Comparison of ENCODE assay signal across 8 cellular contexts in genomic region chr17:75153854-75154194, GRCh38. TPM values are rescaled to one million over a fixed set of nuclear protein-coding genes. Genes with fewer than 3 reads are reported as not detected.
DNase-seq lines count a peak whose midpoint lies in the region; ATAC-seq and TF ChIP-seq lines count a peak whose summit lies in the region.

No MANE protein-coding gene starts in this region.

- H3K36me3 Mint-ChIP-seq in activated naive CD4-positive, alpha-beta T cell treated with anti-CD3 and anti-CD28 coated beads for 36 hours (ENCODE audit: low read depth), result peaks cover 9% of the 10 kb centered on the region
- no peaks in the 10 kb centered on the region for H3K36me3 Mint-ChIP-seq in T-cell

- POLR2A ChIA-PET in T-cell (lab: Charles Lee), result interaction anchor here in 1 of 2 donors (0.5 kb wide), 1 partner anchor 9 kb away, joined by 10 read pairs; no protein-coding TSS in a partner anchor

- H3K79me1 ChIP-seq in neuronal stem cell (ENCODE audit: low read depth, low read length), result peaks cover 6% of the 10 kb centered on the region

- peak overlapping the region; percentile 93 for H2BK5ac ChIP-seq in neuronal stem cell (ENCODE audit: low read length)

- ATAC-seq in HG02981 (IDR thresholded peaks at IDR 0.05; ENCODE audit: unreplicated experiment), result peak; percentile 13
- peak in 2 of 4 experiments; percentile 26 to 41 for ATAC-seq in T-cell (replicated peaks in 1 of 4)
- ATAC-seq in HG03520 (IDR thresholded peaks at IDR 0.05; ENCODE audit: unreplicated experiment), result no peak

- H3K27me3 ChIP-seq in neuronal stem cell (ENCODE audit: control insufficient read depth in 3 of 3, insufficient read depth in 3 of 3, low read depth in 1 of 3, low read length in 3 of 3), result no peaks in the 10 kb centered on the region

- H3K9me3 Mint-ChIP-seq in activated naive CD4-positive, alpha-beta T cell treated with anti-CD3 and anti-CD28 coated beads for 36 hours, result no peaks in the 10 kb centered on the region
- H3K9me3 Mint-ChIP-seq in T-cell, result no peaks in the 10 kb centered on the region

- H3K4me3 ChIP-seq in epithelial cell of proximal tubule (ENCODE audit: low read depth, low read length) (peak overlapping the region; percentile 97), neuronal stem cell (ENCODE audit: low read length in 2 of 2) (peak overlapping the region; percentile 90 to 92)

- H4K91ac ChIP-seq in neuronal stem cell (ENCODE audit: low read depth, low read length, poor library complexity), result no peak overlapping the region

- peak overlapping the region; percentile 100 for H2AK5ac ChIP-seq in neuronal stem cell (ENCODE audit: low read depth, low read length)

- no peak overlapping the region for H4K8ac ChIP-seq in neuronal stem cell (ENCODE audit: low read depth, low read length)

- peak overlapping the region; percentile 100 for H3K23ac ChIP-seq in neuronal stem cell (ENCODE audit: low read depth, low read length, poor library complexity)

- H3K4ac ChIP-seq in neuronal stem cell (ENCODE audit: low read length), result peak overlapping the region; percentile 38

- no CpG with 5 or more reads among the region's 27 CpGs for WGBS in neuronal stem cell (ENCODE audit: extremely low coverage in 2 of 2, insufficient read length in 2 of 2, insufficient replicate concordance in 1 of 2), 2 donors

- CTCF ChIA-PET in activated naive CD4-positive, alpha-beta T cell treated with anti-CD3 and anti-CD28 coated beads for 36 hours (lab: Charles Lee), result interaction anchor here (1.5 kb wide), 2 partner anchors 16 to 40 kb away, joined by 7 read pairs; no protein-coding TSS in a partner anchor
- CTCF ChIA-PET in T-cell (lab: Charles Lee), result interaction anchor here in 1 of 2 donors (1.0 to 3.1 kb wide), 3 partner anchors 18 to 48 kb away, joined by 3 to 13 read pairs (median 9); no protein-coding TSS in a partner anchor

- H3K4me1 Mint-ChIP-seq in activated naive CD4-positive, alpha-beta T cell treated with anti-CD3 and anti-CD28 coated beads for 36 hours (ENCODE audit: low read depth), result peaks cover 30% of the 10 kb centered on the region
- peaks cover 28 to 37% (median 35%) of the 10 kb centered on the region in 3 donors for H3K4me1 Mint-ChIP-seq in T-cell

- H3K27ac ChIP-seq in neuronal stem cell (replicated peaks; ENCODE audit: low read length), result peak overlapping the region; percentile 67

- no peaks in the 10 kb centered on the region for H3K9me3 ChIP-seq in neuronal stem cell (replicated peaks in 1 of 2; ENCODE audit: control insufficient read depth in 2 of 2, insufficient read depth in 1 of 2, low read depth in 1 of 2, low read length in 2 of 2)

- peak overlapping the region; percentile 73 for H3K27ac Mint-ChIP-seq in activated naive CD4-positive, alpha-beta T cell treated with anti-CD3 and anti-CD28 coated beads for 36 hours
- H3K27ac Mint-ChIP-seq in T-cell, result peak overlapping the region; percentile 71 to 78

- H3K18ac ChIP-seq in neuronal stem cell (ENCODE audit: low read length), result peak overlapping the region; percentile 98

- peaks cover 0 to 34% of the 10 kb centered on the region in 2 donors for H3K36me3 ChIP-seq in neuronal stem cell (replicated peaks in 1 of 2; ENCODE audit: control insufficient read depth in 2 of 2, insufficient read depth in 2 of 2, low read length in 2 of 2)

- peak overlapping the region; percentile 58 for H2BK12ac ChIP-seq in neuronal stem cell (ENCODE audit: low read length)

- H2AFZ ChIP-seq in neuronal stem cell (ENCODE audit: low read length), result peak overlapping the region; percentile 48

- H3K4me3 Mint-ChIP-seq in activated naive CD4-positive, alpha-beta T cell treated with anti-CD3 and anti-CD28 coated beads for 36 hours, result peak overlapping the region; percentile 94
- peak overlapping the region; percentile 86 to 95 (median 92) for H3K4me3 Mint-ChIP-seq in T-cell

- peak overlapping the region; percentile 95 for H3K9ac ChIP-seq in neuronal stem cell (ENCODE audit: low read depth, low read length, poor library complexity)

- H3K4me2 ChIP-seq in neuronal stem cell (ENCODE audit: insufficient read depth, low read length, poor library complexity, severe bottlenecking), result peak overlapping the region; percentile 39

- peaks cover 3 to 9% of the 10 kb centered on the region in 2 donors for H3K4me1 ChIP-seq in neuronal stem cell (ENCODE audit: control insufficient read depth in 2 of 2, insufficient read depth in 1 of 2, low read depth in 1 of 2, low read length in 2 of 2)

- peak; percentile 38 for DNase-seq in activated naive CD4-positive, alpha-beta T cell treated with anti-CD3 and anti-CD28 coated beads for 36 hours
- DNase-seq in activated naive CD4-positive, alpha-beta T cell treated with Interleukin-2 at 50 U/mL for 16 hours, result no peak
- DNase-seq in T-cell (peak in 2 of 34 experiments; percentile 4 to 7), epithelial cell of proximal tubule (ENCODE audit: low read depth) (no peak), neuronal stem cell (ENCODE audit: low spot score) (no peak), NCI-H2081 treated with DMSO at 0.1 percent for 48 hours (lab: John Stamatoyannopoulos, UW) (no peak)

- no peak for TF ChIP-seq CTCF in epithelial cell of proximal tubule (conservative IDR thresholded peaks at IDR 0.05; ENCODE audit: low read depth, low read length)

- peak overlapping the region; percentile 99 for H3K14ac ChIP-seq in neuronal stem cell (ENCODE audit: low read length)

- no peaks in the 10 kb centered on the region for H3K27me3 Mint-ChIP-seq in activated naive CD4-positive, alpha-beta T cell treated with anti-CD3 and anti-CD28 coated beads for 36 hours (ENCODE audit: low read depth)
- H3K27me3 Mint-ChIP-seq in T-cell, result no peaks in the 10 kb centered on the region

- H2BK120ac ChIP-seq in neuronal stem cell (ENCODE audit: low read depth, low read length), result no peak overlapping the region

- intact Hi-C loops in activated naive CD4-positive, alpha-beta T cell treated with anti-CD3 and anti-CD28 coated beads for 36 hours (cut with micrococcal nuclease), result loop anchor here (1.0 to 2.0 kb wide), 9 partner anchors 17 to 281 kb away; partner anchors contain the start of genes FDXR, GGA3, KCTD2 and MRPS7

- no peak overlapping the region for H2BK15ac ChIP-seq in neuronal stem cell (ENCODE audit: low read length)

RNA-seq across cellular contexts. Expression of gene JPT1, which starts 0.5 kb away (rescaled TPM):
- 100 to 1,000 TPM; 242 to 258 TPM for total RNA-seq in activated naive CD4-positive, alpha-beta T cell treated with anti-CD3 and anti-CD28 coated beads for 36 hours
- total RNA-seq in T-cell (10 to 100 TPM; 28.3 to 55.8 (median 45.4) TPM), epithelial cell of proximal tubule (539 and 692 TPM in 2 replicates)
- polyA plus RNA-seq in neuronal stem cell (2013, experiment 1 of 2), result 267 TPM
- 277 TPM for polyA plus RNA-seq in neuronal stem cell (2013, experiment 2 of 2)

RNA-seq across cellular contexts. Expression of gene NT5C, which starts 22.3 kb away (rescaled TPM):
- 10 to 100 TPM; 49.7 to 55.2 TPM for total RNA-seq in activated naive CD4-positive, alpha-beta T cell treated with anti-CD3 and anti-CD28 coated beads for 36 hours
- total RNA-seq in T-cell, result 10 to 100 TPM; 21.5 to 88.8 (median 70.1) TPM
- 139 and 140 TPM in 2 replicates for total RNA-seq in epithelial cell of proximal tubule
- polyA plus RNA-seq in neuronal stem cell (2013, experiment 1 of 2), result 59.9 TPM
- 58.9 TPM for polyA plus RNA-seq in neuronal stem cell (2013, experiment 2 of 2)

RNA-seq across cellular contexts. Expression of gene SUMO2, which starts 28.9 kb away (rescaled TPM):
- 100 to 1,000 TPM; 633 to 688 TPM for total RNA-seq in activated naive CD4-positive, alpha-beta T cell treated with anti-CD3 and anti-CD28 coated beads for 36 hours
- total RNA-seq in T-cell (100 to 1,000 TPM; 239 to 284 (median 269) TPM), epithelial cell of proximal tubule (130 and 166 TPM in 2 replicates)
- polyA plus RNA-seq in neuronal stem cell (2013, experiment 1 of 2), result 507 TPM
- polyA plus RNA-seq in neuronal stem cell (2013, experiment 2 of 2), result 553 TPM

RNA-seq across cellular contexts. Expression of gene ARMC7, which starts 44.1 kb away (rescaled TPM):
- 1 to 10 TPM; 3.8 to 4.9 TPM for total RNA-seq in activated naive CD4-positive, alpha-beta T cell treated with anti-CD3 and anti-CD28 coated beads for 36 hours
- 10 to 100 TPM in 3 of 5 donors, 1 to 10 TPM in 2; 8.9 to 23.9 (median 18.8) TPM for total RNA-seq in T-cell
- total RNA-seq in epithelial cell of proximal tubule, result 8.5 and 12.3 TPM in 2 replicates
- polyA plus RNA-seq in neuronal stem cell (2013, experiment 1 of 2), result 7.3 TPM
- polyA plus RNA-seq in neuronal stem cell (2013, experiment 2 of 2), result 6.9 TPM

RNA-seq across cellular contexts. Expression of gene NUP85, which starts 51.7 kb away (rescaled TPM):
- 100 to 1,000 TPM; 112 to 116 TPM for total RNA-seq in activated naive CD4-positive, alpha-beta T cell treated with anti-CD3 and anti-CD28 coated beads for 36 hours
- total RNA-seq in T-cell (100 to 1,000 TPM in 3 of 5 donors, 10 to 100 TPM in 2; 56.2 to 128 (median 106) TPM), epithelial cell of proximal tubule (43.2 and 57.4 TPM in 2 replicates)
- polyA plus RNA-seq in neuronal stem cell (2013, experiment 1 of 2), result 46.4 TPM
- 44.0 TPM for polyA plus RNA-seq in neuronal stem cell (2013, experiment 2 of 2)
